Comparison of ENCODE assay signal across 8 cellular contexts in the genomic region with DNA sequence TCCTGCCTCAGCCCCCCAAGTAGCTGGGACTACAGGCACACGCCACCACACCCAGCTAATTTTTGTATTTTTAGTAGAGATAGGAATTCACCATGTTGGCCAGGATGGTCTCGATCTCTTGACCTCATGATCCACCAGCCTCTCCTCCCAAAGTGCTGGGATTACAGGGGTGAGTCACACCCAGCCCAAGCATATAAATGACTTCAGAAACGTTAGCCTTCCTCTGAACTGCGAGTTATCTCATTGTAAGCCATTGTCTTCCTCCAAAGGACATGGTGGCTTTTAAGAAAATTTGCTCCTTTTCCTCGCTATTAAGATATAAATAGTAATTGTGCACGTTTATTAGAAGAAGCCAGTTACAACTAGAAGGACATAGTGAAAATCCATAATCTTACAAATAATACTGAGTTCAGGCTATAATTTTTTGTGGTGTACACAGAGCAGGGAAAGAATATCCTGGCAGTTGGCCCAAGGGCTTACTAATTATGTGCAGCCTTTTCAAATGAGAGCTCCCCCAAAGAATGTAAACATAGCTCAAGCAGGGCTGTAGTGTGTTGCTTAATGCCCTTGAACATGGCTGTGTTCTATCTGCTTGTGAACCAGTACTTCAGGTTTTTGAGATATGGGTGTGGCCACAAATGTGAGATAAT.
DNase-seq lines count a peak whose midpoint lies in the region; ATAC-seq and TF ChIP-seq lines count a peak whose summit lies in the region.

No MANE protein-coding gene starts in this region.

- ATAC-seq in HG03565 (IDR thresholded peaks at IDR 0.05; ENCODE audit: unreplicated experiment): no peak
- ATAC-seq in GM19035 (IDR thresholded peaks at IDR 0.05; ENCODE audit: unreplicated experiment): no peak

- DNase-seq in AG08395 (ENCODE audit: low spot score) (peak; percentile 79), LNCaP clone FGC (ENCODE audit: low read depth) (peak; percentile 95), SHP77 treated with DMSO at 0.1 percent for 48 hours (lab: John Stamatoyannopoulos, UW) (peak; percentile 74), iris pigment epithelial cell (ENCODE audit: low read depth) (peak; percentile 98), cerebellar cortex (ENCODE audit: low spot score) (no peak), head of caudate nucleus (no peak)

- intact Hi-C loops in head of caudate nucleus (cut with DNase I): no loop called here

- TF ChIP-seq CTCF in LNCaP clone FGC (IDR thresholded peaks at IDR 0.05; ENCODE audit: control insufficient read depth, extremely low read depth, insufficient read depth): no peak

- no peak overlapping the region for H3K4me3 ChIP-seq in LNCaP clone FGC (ENCODE audit: low read depth, low read length)

Comparison
In these comparisons a context has a peak if more than half of its experiments do, and no peak if none do; other contexts are left out.
1. DNase-seq: peak in AG08395 (single experiment), LNCaP clone FGC (single experiment), SHP77 treated with DMSO at 0.1 percent for 48 hours (single experiment) and iris pigment epithelial cell (single experiment); none in cerebellar cortex (single experiment) and head of caudate nucleus (0 of 42).